ENCODE assay signal across 8 cellular contexts in genomic region chr6:142819603-142820335, GRCh38.
DNase-seq lines count a peak whose midpoint lies in the region; ATAC-seq and TF ChIP-seq lines count a peak whose summit lies in the region.

No MANE protein-coding gene starts in this region.

- H3K9me3 Mint-ChIP-seq in endodermal cell, result no peaks in the 10 kb centered on the region

- H3K4me1 ChIP-seq in heart left ventricle (peaks cover 4 to 73% (median 50%) of the 10 kb centered on the region in 12 donors), endodermal cell (ENCODE audit: control insufficient read depth, insufficient read depth, low read length) (no peaks in the 10 kb centered on the region)

- H3K4me3 ChIP-seq in GM12864 (ENCODE audit: low read depth, low read length) (peak overlapping the region; percentile 46), heart left ventricle (peak overlapping the region in 11 of 12 donors; percentile 6 to 56 (median 44)), endodermal cell (ENCODE audit: low read length) (no peak overlapping the region)

- H3K27me3 ChIP-seq in heart left ventricle (no peaks in the 10 kb centered on the region), endodermal cell (ENCODE audit: control insufficient read depth, insufficient read depth, low read length, poor library complexity, severe bottlenecking) (no peaks in the 10 kb centered on the region)

- no peaks in the 10 kb centered on the region for H3K9me3 ChIP-seq in heart left ventricle
- no peaks in the 10 kb centered on the region for H3K9me3 ChIP-seq in endodermal cell (ENCODE audit: control insufficient read depth, low read length)

- WGBS in heart left ventricle, 4 donors, result 26 to 30% (median 29%) methylated on average over 8 of the region's 8 CpGs
- 88 to 94% methylated on average over 3 to 8 of the region's 8 CpGs for WGBS in endodermal cell (ENCODE audit: insufficient coverage in 1 of 2, insufficient read length in 1 of 2), 2 experiments

- TF ChIP-seq CTCF in GM12864 (IDR thresholded peaks at IDR 0.05; ENCODE audit: low read depth, low read length, missing control alignments) (no peak), heart left ventricle (IDR thresholded peaks at IDR 0.05) (no peak), endodermal cell (conservative IDR thresholded peaks at IDR 0.05) (no peak)

- H3K27ac ChIP-seq in heart left ventricle (peak overlapping the region; percentile 38 to 86 (median 75)), endodermal cell (ENCODE audit: low read depth, low read length) (no peak overlapping the region)

- H3K4me1 Mint-ChIP-seq in endodermal cell, result peaks cover 5% of the 10 kb centered on the region

- no peak overlapping the region for H3K4me3 Mint-ChIP-seq in endodermal cell

- ATAC-seq in GM21786 (IDR thresholded peaks at IDR 0.05; ENCODE audit: unreplicated experiment) (peak; percentile 62), heart left ventricle (peak; percentile 22 to 75 (median 38))

- H3K36me3 ChIP-seq in heart left ventricle (no peaks in the 10 kb centered on the region), endodermal cell (ENCODE audit: control insufficient read depth, insufficient read depth, low read length) (no peaks in the 10 kb centered on the region)

- H3K9ac ChIP-seq in endodermal cell (ENCODE audit: extremely low read depth, low read length, poor library complexity, severe bottlenecking), result no peak overlapping the region

- intact Hi-C loops in heart left ventricle (cut with DNase I), result loop anchor here in 5 of 10 donors (2.0 to 10.0 kb wide), 5 partner anchors 33 to 128 kb away; partner anchors contain the start of gene HIVEP2 (in 2 of the 5)

- no peak overlapping the region for H3K27ac Mint-ChIP-seq in endodermal cell

- TF ChIP-seq POLR2A in heart left ventricle (IDR thresholded peaks at IDR 0.05), result no peak

- DNase-seq in GM12864 (ENCODE audit: low read depth) (peak; percentile 65), M059J (ENCODE audit: low read depth) (peak; percentile 68), activated T-cell treated with anti-CD3 and anti-CD28 coated beads for 24 hours (ENCODE audit: low read depth) (peak; percentile 44), heart left ventricle (no peak), AG20443 (ENCODE audit: low spot score) (no peak), endodermal cell (no peak)
- DNase-seq in stimulated activated CD4-positive, alpha-beta T cell treated with anti-CD3 and anti-CD28 coated beads, Interleukin-12 subunit alpha, Interleukin-12 subunit beta, amount 100 ng/mL, for 4 hours, result peak; percentile 47

- H3K36me3 Mint-ChIP-seq in endodermal cell (ENCODE audit: low read depth), result no peaks in the 10 kb centered on the region

- H3K27me3 Mint-ChIP-seq in endodermal cell (ENCODE audit: insufficient read depth), result no peaks in the 10 kb centered on the region

Comparison
In these comparisons a context has a peak if more than half of its experiments do, and no peak if none do; other contexts are left out.
1. DNase-seq: peak in GM12864 (single experiment), M059J (single experiment), activated T-cell treated with anti-CD3 and anti-CD28 coated beads for 24 hours (single experiment) and stimulated activated CD4-positive, alpha-beta T cell treated with anti-CD3 and anti-CD28 coated beads, Interleukin-12 subunit alpha, Interleukin-12 subunit beta, amount 100 ng/mL, for 4 hours (single experiment); none in heart left ventricle (0 of 5), AG20443 (single experiment) and endodermal cell (single experiment).